ENCODE assay signal across 16 cellular contexts in the genomic region with DNA sequence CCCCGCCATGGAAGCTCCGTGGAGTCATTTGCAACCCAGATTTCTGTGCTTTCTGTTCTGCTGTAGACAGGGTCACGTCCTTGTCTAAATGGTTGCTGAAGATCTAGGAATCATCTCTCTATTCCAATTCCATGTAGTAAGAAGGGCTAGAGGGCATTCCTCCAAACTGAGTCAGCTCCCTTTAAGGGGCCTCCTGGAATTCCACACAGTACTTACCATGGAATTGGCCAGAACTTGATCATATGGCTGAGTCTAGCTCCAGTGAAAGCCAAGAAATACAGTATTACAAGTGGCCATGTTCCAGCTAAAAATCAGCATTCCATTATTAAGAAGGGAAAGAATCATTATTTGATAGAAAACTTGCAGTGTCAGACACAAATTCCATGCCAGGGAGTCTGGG.
DNase-seq lines count a peak whose midpoint lies in the region; ATAC-seq and TF ChIP-seq lines count a peak whose summit lies in the region.
"Had no signal": no experiment of that assay in that cellular context is flagged by ENCODE, and none has a peak within 500 bp of the region (broad histone marks: within the 10 kb centered on the region; RNA-seq: fewer than 3 reads in every experiment).

No MANE protein-coding gene starts in this region.

- H3K4me1 ChIP-seq in naive thymus-derived CD4-positive, alpha-beta T cell (ENCODE audit: control insufficient read depth in 2 of 2, insufficient read depth in 2 of 2, low read length in 2 of 2) = peaks cover 12 to 21% of the 10 kb centered on the region in 2 donors
- H3K4me1 ChIP-seq in colonic mucosa = no peaks in the 10 kb centered on the region

- H3K36me3 Mint-ChIP-seq in naive thymus-derived CD4-positive, alpha-beta T cell = peaks cover 9 to 52% (median 34%) of the 10 kb centered on the region in 5 donors

- H3K4me3 ChIP-seq in naive thymus-derived CD4-positive, alpha-beta T cell (ENCODE audit: low read length) = no peak overlapping the region
- H3K4me3 ChIP-seq in WERI-Rb-1 (ENCODE audit: low read depth, low read length) = no peak overlapping the region
- no peak overlapping the region for H3K4me3 ChIP-seq in colonic mucosa
- H3K4me3 ChIP-seq: upper lobe of right lung had no signal

- no peak overlapping the region for H3K9ac ChIP-seq in colonic mucosa (ENCODE audit: low read depth in 2 of 2, low read length in 2 of 2)
- H3K9ac ChIP-seq: KMS-11 had no signal

- H3K27ac Mint-ChIP-seq in naive thymus-derived CD4-positive, alpha-beta T cell = no peak overlapping the region
- H3K27ac Mint-ChIP-seq: activated CD8-positive, alpha-beta memory T cell treated with anti-CD3 and anti-CD28 coated beads, Interleukin-2, amount 10 ng/mL, durations not matched to agents 7 days and 5 days; activated naive CD8-positive, alpha-beta T cell treated with anti-CD3 and anti-CD28 coated beads, Interleukin-2, amount 50 U/mL, for 24 hours; CD4-positive, alpha-beta T cell; effector memory CD8-positive, alpha-beta T cell had no signal

- ATAC-seq in naive thymus-derived CD4-positive, alpha-beta T cell = no peak
- no peak for ATAC-seq in GM21723 (IDR thresholded peaks at IDR 0.05; ENCODE audit: unreplicated experiment)
- ATAC-seq: activated CD8-positive, alpha-beta memory T cell treated with anti-CD3 and anti-CD28 coated beads, Interleukin-2, amount 10 ng/mL, durations not matched to agents 7 days and 5 days; activated naive CD8-positive, alpha-beta T cell treated with anti-CD3 and anti-CD28 coated beads, Interleukin-2, amount 50 U/mL, for 24 hours; upper lobe of right lung had no signal

- intact Hi-C loops in naive thymus-derived CD4-positive, alpha-beta T cell (cut with micrococcal nuclease) = no loop called here
- intact Hi-C loops in colonic mucosa (cut with DNase I) = no loop called here

- H3K9me3 Mint-ChIP-seq in naive thymus-derived CD4-positive, alpha-beta T cell = peaks cover 0 to 4% (median 0%) of the 10 kb centered on the region in 11 donors
- H3K9me3 Mint-ChIP-seq: activated naive CD8-positive, alpha-beta T cell treated with anti-CD3 and anti-CD28 coated beads, Interleukin-2, amount 50 U/mL, for 24 hours; CD4-positive, alpha-beta T cell; effector memory CD8-positive, alpha-beta T cell had no signal

- TF ChIP-seq CTCF in AG09319 (IDR thresholded peaks at IDR 0.05; ENCODE audit: low read depth, low read length) (no peak), WERI-Rb-1 (IDR thresholded peaks at IDR 0.05; ENCODE audit: low read depth, low read length) (no peak), colonic mucosa (IDR thresholded peaks at IDR 0.05) (no peak)

- H3K4me3 Mint-ChIP-seq in naive thymus-derived CD4-positive, alpha-beta T cell = no peak overlapping the region
- H3K4me3 Mint-ChIP-seq: activated CD8-positive, alpha-beta memory T cell treated with anti-CD3 and anti-CD28 coated beads, Interleukin-2, amount 10 ng/mL, durations not matched to agents 7 days and 5 days; activated naive CD8-positive, alpha-beta T cell treated with anti-CD3 and anti-CD28 coated beads, Interleukin-2, amount 50 U/mL, for 24 hours; CD4-positive, alpha-beta T cell; effector memory CD8-positive, alpha-beta T cell had no signal

- DNase-seq in AG09319 (ENCODE audit: extremely low read depth, low read depth) = peak; percentile 65
- peak; percentile 23 for DNase-seq in LoVo (ENCODE audit: low spot score)
- DNase-seq in naive thymus-derived CD4-positive, alpha-beta T cell = no peak
- no peak for DNase-seq in Kasumi-1 (lab: John Stamatoyannopoulos, UW)
- no peak for DNase-seq in WERI-Rb-1
- no peak for DNase-seq in colonic mucosa
- DNase-seq: activated CD8-positive, alpha-beta memory T cell treated with anti-CD3 and anti-CD28 coated beads, Interleukin-2, amount 10 ng/mL, durations not matched to agents 7 days and 5 days; activated naive CD8-positive, alpha-beta T cell treated with anti-CD3 and anti-CD28 coated beads, Interleukin-2, amount 50 U/mL, for 24 hours; CD4-positive, alpha-beta T cell; H7; retina; upper lobe of right lung had no signal

- H3K9me3 ChIP-seq in naive thymus-derived CD4-positive, alpha-beta T cell (ENCODE audit: control insufficient read depth in 2 of 3, low read length in 3 of 3) = no peaks in the 10 kb centered on the region
- H3K9me3 ChIP-seq in WERI-Rb-1 (ENCODE audit: severe bottlenecking) (no peaks in the 10 kb centered on the region), colonic mucosa (no peaks in the 10 kb centered on the region)
- H3K9me3 ChIP-seq: upper lobe of right lung had no signal

- no peaks in the 10 kb centered on the region for H3K27me3 ChIP-seq in naive thymus-derived CD4-positive, alpha-beta T cell (ENCODE audit: control insufficient read depth in 2 of 2, insufficient read depth in 2 of 2, low read length in 2 of 2)
- H3K27me3 ChIP-seq in WERI-Rb-1 (ENCODE audit: insufficient read depth, low read depth, severe bottlenecking) (no peaks in the 10 kb centered on the region), colonic mucosa (no peaks in the 10 kb centered on the region)
- H3K27me3 ChIP-seq: upper lobe of right lung had no signal

- CTCF ChIA-PET in naive thymus-derived CD4-positive, alpha-beta T cell (lab: Charles Lee) = interaction anchor here (0.9 to 2.6 kb wide), 4 partner anchors 12 to 32 kb away, joined by 3 to 8 read pairs (median 3); no protein-coding TSS in a partner anchor

- H3K36me3 ChIP-seq in naive thymus-derived CD4-positive, alpha-beta T cell (ENCODE audit: control insufficient read depth in 2 of 3, insufficient read depth in 3 of 3, low read length in 3 of 3) = peaks cover 8 to 70% (median 15%) of the 10 kb centered on the region in 3 experiments
- H3K36me3 ChIP-seq in WERI-Rb-1 = no peaks in the 10 kb centered on the region
- H3K36me3 ChIP-seq in colonic mucosa = no peaks in the 10 kb centered on the region

- POLR2A ChIA-PET in naive thymus-derived CD4-positive, alpha-beta T cell (lab: Charles Lee) = interaction anchor here (2.6 kb wide), 1 partner anchor 16 kb away, joined by 20 read pairs; no protein-coding TSS in a partner anchor

- H3K4me1 Mint-ChIP-seq in naive thymus-derived CD4-positive, alpha-beta T cell = peaks cover 7 to 39% (median 25%) of the 10 kb centered on the region in 7 donors

- H3K27ac ChIP-seq in cingulate gyrus (ENCODE audit: low read depth, low read length) = peak overlapping the region; percentile 55
- peak overlapping the region; percentile 39 for H3K27ac ChIP-seq in naive thymus-derived CD4-positive, alpha-beta T cell (ENCODE audit: low read depth, low read length)
- H3K27ac ChIP-seq in WERI-Rb-1 = no peak overlapping the region
- no peak overlapping the region for H3K27ac ChIP-seq in colonic mucosa
- H3K27ac ChIP-seq: KMS-11, upper lobe of right lung had no signal

- no peaks in the 10 kb centered on the region for H3K27me3 Mint-ChIP-seq in naive thymus-derived CD4-positive, alpha-beta T cell
- H3K27me3 Mint-ChIP-seq: activated CD8-positive, alpha-beta memory T cell treated with anti-CD3 and anti-CD28 coated beads, Interleukin-2, amount 10 ng/mL, durations not matched to agents 7 days and 5 days; activated naive CD8-positive, alpha-beta T cell treated with anti-CD3 and anti-CD28 coated beads, Interleukin-2, amount 50 U/mL, for 24 hours; CD4-positive, alpha-beta T cell; effector memory CD8-positive, alpha-beta T cell had no signal

Comparison
In these comparisons a context has a peak if more than half of its experiments do, and no peak if none do; other contexts are left out.
1. DNase-seq: peak in AG09319 (single experiment) and LoVo (single experiment); none in naive thymus-derived CD4-positive, alpha-beta T cell (0 of 9), Kasumi-1 (0 of 2), WERI-Rb-1 (single experiment) and colonic mucosa (single experiment).
2. H3K27ac ChIP-seq: peak in cingulate gyrus (single experiment) and naive thymus-derived CD4-positive, alpha-beta T cell (single experiment); none in WERI-Rb-1 (single experiment) and colonic mucosa (single experiment).